ENCODE assay signal across 17 cellular contexts in the genomic region with DNA sequence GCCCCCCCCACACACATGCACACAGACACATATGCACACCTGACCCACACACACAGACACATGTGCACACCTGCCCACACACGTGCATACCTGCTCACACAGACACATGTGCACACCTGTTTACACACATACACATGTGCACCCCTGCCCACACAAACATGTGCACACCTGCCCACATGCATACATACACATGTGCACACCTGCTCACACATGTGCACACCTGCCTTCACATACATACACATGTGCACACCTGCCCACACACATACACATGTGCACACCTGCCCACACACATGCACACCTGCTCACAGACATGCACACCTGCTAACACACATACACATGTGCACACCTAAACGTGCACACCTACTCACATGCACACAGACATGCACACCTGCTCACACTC.
DNase-seq lines count a peak whose midpoint lies in the region; ATAC-seq and TF ChIP-seq lines count a peak whose summit lies in the region.
"Had no signal": no experiment of that assay in that cellular context is flagged by ENCODE, and none has a peak within 500 bp of the region (broad histone marks: within the 10 kb centered on the region; RNA-seq: fewer than 3 reads in every experiment).

No MANE protein-coding gene starts in this region.

- peaks cover 24% of the 10 kb centered on the region for H3K36me3 Mint-ChIP-seq in endothelial cell (ENCODE audit: low read depth, unreplicated experiment)
- no peaks in the 10 kb centered on the region for H3K36me3 Mint-ChIP-seq in memory B cell
- H3K36me3 Mint-ChIP-seq: CD8-positive, alpha-beta T cell; IgD-negative memory B cell had no signal

- H3K4me3 Mint-ChIP-seq in endothelial cell (ENCODE audit: unreplicated experiment) (peak overlapping the region; percentile 48), memory B cell (no peak overlapping the region)
- H3K4me3 Mint-ChIP-seq: B cell; CD8-positive, alpha-beta T cell; IgD-negative memory B cell had no signal

- H3K4me3 ChIP-seq in HUES48 (ENCODE audit: low read depth, low read length) = peak overlapping the region; percentile 17; the same call in 1 of the 2 replicates
- H3K4me3 ChIP-seq: BLaER1 treated with 17β-estradiol and CSF1 and Interleukin-3, amounts not matched to agents 10 nM and 100 nM; GM12878; GM23248 had no signal

- no peaks in the 10 kb centered on the region for H3K27me3 ChIP-seq in HUES48 (ENCODE audit: control insufficient read depth, insufficient read depth, low read length)
- H3K27me3 ChIP-seq: BLaER1 treated with 17β-estradiol and CSF1 and Interleukin-3, amounts not matched to agents 10 nM and 100 nM had no signal

- H3K27ac Mint-ChIP-seq in endothelial cell (ENCODE audit: unreplicated experiment) (peak overlapping the region; percentile 14), memory B cell (peak overlapping the region; percentile 9)
- H3K27ac Mint-ChIP-seq: B cell; CD8-positive, alpha-beta T cell; IgD-negative memory B cell had no signal

- H3K9me3 Mint-ChIP-seq in endothelial cell (ENCODE audit: unreplicated experiment) = peaks cover 52% of the 10 kb centered on the region
- H3K9me3 Mint-ChIP-seq in memory B cell = peaks cover 15% of the 10 kb centered on the region

- H3K27me3 Mint-ChIP-seq in endothelial cell (ENCODE audit: unreplicated experiment) (peaks cover 25% of the 10 kb centered on the region), memory B cell (no peaks in the 10 kb centered on the region)
- H3K27me3 Mint-ChIP-seq: B cell, IgD-negative memory B cell had no signal

- no peaks in the 10 kb centered on the region for H3K36me3 ChIP-seq in HUES48 (ENCODE audit: control insufficient read depth, insufficient read depth, low read length)
- H3K36me3 ChIP-seq: BLaER1 treated with 17β-estradiol and CSF1 and Interleukin-3, amounts not matched to agents 10 nM and 100 nM had no signal

- no peak overlapping the region for H3K9ac ChIP-seq in HUES48 (ENCODE audit: low read depth, low read length)
- H3K9ac ChIP-seq: BLaER1 treated with 17β-estradiol and CSF1 and Interleukin-3, amounts not matched to agents 10 nM and 100 nM; GM23248 had no signal

- no peak for TF ChIP-seq CTCF in endothelial cell (IDR thresholded peaks at IDR 0.05; ENCODE audit: unreplicated experiment)

- H3K4me1 Mint-ChIP-seq in endothelial cell (ENCODE audit: unreplicated experiment) = no peaks in the 10 kb centered on the region
- H3K4me1 Mint-ChIP-seq in memory B cell = peaks cover 5% of the 10 kb centered on the region
- H3K4me1 Mint-ChIP-seq: B cell had no signal

- H3K4me1 ChIP-seq in HUES48 (ENCODE audit: control insufficient read depth, insufficient read depth, low read length) = no peaks in the 10 kb centered on the region
- H3K4me1 ChIP-seq: BLaER1 treated with 17β-estradiol and CSF1 and Interleukin-3, amounts not matched to agents 10 nM and 100 nM had no signal

- H3K9me3 ChIP-seq in HUES48 (ENCODE audit: control insufficient read depth, insufficient read depth, low read length) = peaks cover 71% of the 10 kb centered on the region

- no peak for DNase-seq in endothelial cell (ENCODE audit: low spot score)
- no peak for DNase-seq in memory B cell (ENCODE audit: low spot score in 2 of 2)
- peak; percentile 23 for DNase-seq in posterior vena cava (ENCODE audit: low spot score)
- DNase-seq in sciatic nerve (ENCODE audit: low spot score) = no peak
- DNase-seq in H4 (ENCODE audit: low spot score) = no peak
- DNase-seq: Calu3; CD8-positive, alpha-beta T cell; DND-41; EL; GM23248; HCEC 1CT had no signal

- intact Hi-C loops in posterior vena cava (cut with DNase I) = no loop called here
- intact Hi-C loops in sciatic nerve (cut with DNase I) = no loop called here

- ATAC-seq in memory B cell (ENCODE audit: low read depth) = no peak
- ATAC-seq in sciatic nerve = no peak
- ATAC-seq: CD8-positive, alpha-beta T cell; GM12878 had no signal

- H3K27ac ChIP-seq in HUES48 (ENCODE audit: low read depth, low read length) = no peak overlapping the region
- H3K27ac ChIP-seq: BLaER1 treated with 17β-estradiol and CSF1 and Interleukin-3, amounts not matched to agents 10 nM and 100 nM; GM23248; HL-60 had no signal
